18 cellular contexts compared by ENCODE assay signal in genomic region chr2:201901770-201902169, GRCh38.
DNase-seq lines count a peak whose midpoint lies in the region; ATAC-seq, FAIRE-seq and TF ChIP-seq lines count a peak whose summit lies in the region.
"Had no signal": no experiment of that assay in that cellular context is flagged by ENCODE, and none has a peak within 500 bp of the region (broad histone marks: within the 10 kb centered on the region; RNA-seq: fewer than 3 reads in every experiment).

No MANE protein-coding gene starts in this region.

- in situ Hi-C loops in K562 (cut with MboI): no loop called here

- H3K27ac ChIP-seq in K562 (ENCODE audit: extremely low read depth, low read depth, low read length): peak overlapping the region; percentile 52; the same call in 1 of the 3 replicates
- no peak overlapping the region for H3K27ac ChIP-seq in trophoblast cell (ENCODE audit: low read depth, low read length)
- H3K27ac ChIP-seq: transverse colon had no signal

- H3K36me3 ChIP-seq in K562 (ENCODE audit: control insufficient read depth, insufficient read depth, low read length) (no peaks in the 10 kb centered on the region), trophoblast cell (ENCODE audit: control insufficient read depth in 1 of 2, insufficient read depth in 2 of 2, low read length in 2 of 2) (no peaks in the 10 kb centered on the region)
- H3K36me3 ChIP-seq: transverse colon had no signal

- H3K4me2 ChIP-seq in K562 (ENCODE audit: insufficient read depth, low read length) (peak overlapping the region; percentile 16; the same call in 1 of the 2 replicates), trophoblast cell (ENCODE audit: low read length) (no peak overlapping the region)

- peaks cover 2 to 4% of the 10 kb centered on the region in 2 experiments; a peak in 2 of 5 replicates for H3K27me3 ChIP-seq in K562 (ENCODE audit: control insufficient read depth in 2 of 2, insufficient read depth in 2 of 2, low read length in 2 of 2)
- H3K27me3 ChIP-seq in trophoblast cell (ENCODE audit: insufficient read depth, low read length): no peaks in the 10 kb centered on the region

- H3K4ac ChIP-seq in trophoblast cell (ENCODE audit: low read depth, low read length): no peak overlapping the region

- H3K9ac ChIP-seq in K562 (ENCODE audit: insufficient read depth in 1 of 2, low read depth in 2 of 2, low read length in 2 of 2): no peak overlapping the region
- no peak overlapping the region for H3K9ac ChIP-seq in trophoblast cell (ENCODE audit: low read length)

- WGBS in K562 (ENCODE audit: insufficient coverage, low coverage, missing lambda C conversion rate): 1% methylated on average over 8 of the region's 8 CpGs
- WGBS in trophoblast cell (ENCODE audit: extremely low coverage, insufficient coverage, insufficient read length): no CpG with 5 or more reads among the region's 8 CpGs

- FAIRE-seq in K562 (lab: Jason Lieb, UNC): peak; percentile 98
- FAIRE-seq: colon, endothelial cell of umbilical vein had no signal

- no peak overlapping the region for H3K23ac ChIP-seq in trophoblast cell (ENCODE audit: low read length)

- H3K14ac ChIP-seq in trophoblast cell (ENCODE audit: low read length): no peak overlapping the region

- no peak overlapping the region for H3K4me3 ChIP-seq in NB4 (ENCODE audit: low read depth, low read length)
- no peak overlapping the region for H3K4me3 ChIP-seq in K562
- no peak overlapping the region for H3K4me3 ChIP-seq in trophoblast cell (ENCODE audit: low read depth, low read length)
- H3K4me3 ChIP-seq: transverse colon had no signal

- no peaks in the 10 kb centered on the region for H3K79me1 ChIP-seq in trophoblast cell (ENCODE audit: low read length)

- H3K9me1 ChIP-seq in K562 (ENCODE audit: control insufficient read depth, insufficient read depth, low read length): no peaks in the 10 kb centered on the region

- TF ChIP-seq EP300 in K562 (IDR thresholded peaks at IDR 0.05; ENCODE audit: low read length): peak; percentile 93

- H4K20me1 ChIP-seq in K562 (replicated peaks; ENCODE audit: control insufficient read depth, insufficient read depth, low read length): no peaks in the 10 kb centered on the region

- TF ChIP-seq POLR2A in NB4 (IDR thresholded peaks at IDR 0.05; ENCODE audit: extremely low read depth, insufficient read length) (no peak), K562 (conservative IDR thresholded peaks at IDR 0.05) (no peak)

- POLR2A ChIA-PET in K562 (lab: Yijun Ruan, JAX): interaction anchor here (0.8 kb wide), 1 partner anchor 14 kb away, joined by 3 read pairs; no protein-coding TSS in a partner anchor

- no peak overlapping the region for H3K27ac Mint-ChIP-seq in activated naive CD4-positive, alpha-beta T cell treated with anti-CD3 and anti-CD28 coated beads, Interleukin-2, amount 10 ng/mL, durations not matched to agents 7 days and 5 days
- no peak overlapping the region for H3K27ac Mint-ChIP-seq in stimulated activated memory B cell treated with anti-CD40 and anti-IgM and Interleukin-4, amounts not matched to agents 10 μg/mL and 1 μg/mL and 100 μg/mL, for 72 hours
- H3K27ac Mint-ChIP-seq: activated T-helper 1 cell treated with anti-CD3 and anti-CD28 coated beads, Interleukin-12 subunit alpha, Interleukin-12 subunit beta, Interleukin-2, Interleukin-4 antibody, amounts not matched to agents 30 ng/mL and 10 ng/mL and 1 ng/mL, durations not matched to agents 14 hours and 24 hours and 36 hours; memory B cell had no signal

- peak overlapping the region; percentile 57 for H3K4me3 Mint-ChIP-seq in activated naive CD4-positive, alpha-beta T cell treated with anti-CD3 and anti-CD28 coated beads, Interleukin-2, amount 10 ng/mL, durations not matched to agents 7 days and 5 days
- H3K4me3 Mint-ChIP-seq in stimulated activated memory B cell treated with anti-CD40 and anti-IgM and Interleukin-4, amounts not matched to agents 10 μg/mL and 1 μg/mL and 100 μg/mL, for 72 hours: peak overlapping the region; percentile 38
- H3K4me3 Mint-ChIP-seq: activated T-helper 1 cell treated with anti-CD3 and anti-CD28 coated beads, Interleukin-12 subunit alpha, Interleukin-12 subunit beta, Interleukin-2, Interleukin-4 antibody, amounts not matched to agents 30 ng/mL and 10 ng/mL and 1 ng/mL, durations not matched to agents 14 hours and 24 hours and 36 hours; memory B cell had no signal

- TF ChIP-seq CTCF in NB4 (IDR thresholded peaks at IDR 0.05; ENCODE audit: low read depth, low read length) (no peak), K562 (IDR thresholded peaks at IDR 0.05 in 2 of 3, conservative IDR thresholded peaks at IDR 0.05 in 1 of 3; ENCODE audit: insufficient read depth in 2 of 3, low read depth in 1 of 3, low read length in 3 of 3) (0 out of 6 replicates have a peak, but pooled peaks of 1 of the 3 experiments have one; percentile 19)

- no peak overlapping the region for H2AK5ac ChIP-seq in trophoblast cell (ENCODE audit: low read length)

- H3K27me3 Mint-ChIP-seq in activated naive CD4-positive, alpha-beta T cell treated with anti-CD3 and anti-CD28 coated beads, Interleukin-2, amount 10 ng/mL, durations not matched to agents 7 days and 5 days: peaks cover 37% of the 10 kb centered on the region
- peaks cover 41% of the 10 kb centered on the region for H3K27me3 Mint-ChIP-seq in stimulated activated memory B cell treated with anti-CD40 and anti-IgM and Interleukin-4, amounts not matched to agents 10 μg/mL and 1 μg/mL and 100 μg/mL, for 72 hours

- intact Hi-C loops in K562 (cut with micrococcal nuclease): no loop called here

- no peak overlapping the region for H2BK5ac ChIP-seq in trophoblast cell (ENCODE audit: low read depth, low read length, poor library complexity)

- no peak for DNase-seq in activated naive CD4-positive, alpha-beta T cell treated with anti-CD3 and anti-CD28 coated beads, Interleukin-2, amount 10 ng/mL, durations not matched to agents 7 days and 5 days
- no peak for DNase-seq in activated naive CD4-positive, alpha-beta T cell (lab: John Stamatoyannopoulos, UW)
- peak; percentile 68 for DNase-seq in NB4 (ENCODE audit: low read depth)
- DNase-seq in K562 (ENCODE audit: extremely low read depth in 1 of 4, low spot score in 3 of 4): peak; percentile 69 to 93 (median 82)
- no peak for DNase-seq in trophoblast cell
- DNase-seq in NCI-H526 (lab: John Stamatoyannopoulos, UW): no peak
- DNase-seq: aorta; NCI-H1048; NCI-H446 treated with DMSO at 0.1 percent for 48 hours; stimulated activated CD4-positive, alpha-beta T cell treated with anti-CD3 and anti-CD28 coated beads, Interleukin-4, amount 100 ng/mL, for 1 hour; transverse colon had no signal

- BruUV-seq in K562 (replicated peaks; lab: Mats Ljungman, UMichigan): no TSS peak

- no peak overlapping the region for H4K8ac ChIP-seq in trophoblast cell (ENCODE audit: low read depth, low read length)

- H3K9me3 ChIP-seq in K562 (replicated peaks; ENCODE audit: control insufficient read depth, insufficient read depth, low read depth, low read length): no peaks in the 10 kb centered on the region
- no peaks in the 10 kb centered on the region for H3K9me3 ChIP-seq in trophoblast cell (ENCODE audit: insufficient read depth, low read depth, low read length)
- H3K9me3 ChIP-seq: transverse colon had no signal

- H2BK12ac ChIP-seq in trophoblast cell (ENCODE audit: low read length): no peak overlapping the region

- no peak overlapping the region for H4K12ac ChIP-seq in trophoblast cell (ENCODE audit: low read depth, low read length)

- no peak overlapping the region for H4K91ac ChIP-seq in trophoblast cell (ENCODE audit: low read depth, low read length)

- H3K4me1 Mint-ChIP-seq in activated naive CD4-positive, alpha-beta T cell treated with anti-CD3 and anti-CD28 coated beads, Interleukin-2, amount 10 ng/mL, durations not matched to agents 7 days and 5 days: peaks cover 10% of the 10 kb centered on the region
- peaks cover 28% of the 10 kb centered on the region for H3K4me1 Mint-ChIP-seq in stimulated activated memory B cell treated with anti-CD40 and anti-IgM and Interleukin-4, amounts not matched to agents 10 μg/mL and 1 μg/mL and 100 μg/mL, for 72 hours

- no peak overlapping the region for H2BK120ac ChIP-seq in trophoblast cell (ENCODE audit: insufficient read depth, low read length, poor library complexity)

- no peaks in the 10 kb centered on the region for H3K36me3 Mint-ChIP-seq in activated naive CD4-positive, alpha-beta T cell treated with anti-CD3 and anti-CD28 coated beads, Interleukin-2, amount 10 ng/mL, durations not matched to agents 7 days and 5 days
- no peaks in the 10 kb centered on the region for H3K36me3 Mint-ChIP-seq in stimulated activated memory B cell treated with anti-CD40 and anti-IgM and Interleukin-4, amounts not matched to agents 10 μg/mL and 1 μg/mL and 100 μg/mL, for 72 hours
- H3K36me3 Mint-ChIP-seq: memory B cell had no signal

- H3K18ac ChIP-seq in trophoblast cell (ENCODE audit: low read length): no peak overlapping the region

- CTCF ChIA-PET in activated naive CD4-positive, alpha-beta T cell treated with anti-CD3 and anti-CD28 coated beads, Interleukin-2, amount 10 ng/mL, durations not matched to agents 7 days and 5 days (lab: Charles Lee): no interaction called here
- CTCF ChIA-PET in K562 (lab: Yijun Ruan, JAX; ENCODE audit: low intra/inter-chr PET ratio): no interaction called here

- H3K79me2 ChIP-seq in K562 (ENCODE audit: control insufficient read depth, insufficient read depth, low read length) (no peaks in the 10 kb centered on the region), trophoblast cell (ENCODE audit: control insufficient read depth, insufficient read depth, low read length, poor library complexity) (no peaks in the 10 kb centered on the region)

- ATAC-seq in K562: peak; percentile 96
- ATAC-seq in stimulated activated memory B cell treated with anti-CD40 and anti-IgM and Interleukin-4, amounts not matched to agents 10 μg/mL and 1 μg/mL and 100 μg/mL, for 72 hours: no peak
- no peak for ATAC-seq in GM18867 (IDR thresholded peaks at IDR 0.05; ENCODE audit: unreplicated experiment)
- ATAC-seq: SK-N-SH treated with all-trans-retinoic acid at 6 μM for 48 hours had no signal

- no peak for TF ChIP-seq RAD21 in K562 (CRISPR knock-in tag; conservative IDR thresholded peaks at IDR 0.05 in 1 of 2, IDR thresholded peaks at IDR 0.05 in 1 of 2)

- H2AFZ ChIP-seq in K562 (ENCODE audit: low read depth, low read length) (peak overlapping the region; percentile 72), trophoblast cell (ENCODE audit: insufficient read depth, low read length, poor library complexity) (no peak overlapping the region)

- H3K4me1 ChIP-seq in K562 (replicated peaks in 1 of 2; ENCODE audit: control insufficient read depth in 2 of 2, insufficient read depth in 2 of 2, low read length in 2 of 2) (peaks cover 0 to 6% of the 10 kb centered on the region in 2 experiments; a peak in 3 of 5 replicates), trophoblast cell (ENCODE audit: control insufficient read depth in 1 of 2, insufficient read depth in 2 of 2, low read length in 2 of 2) (no peaks in the 10 kb centered on the region)
- H3K4me1 ChIP-seq: transverse colon had no signal

- no peaks in the 10 kb centered on the region for H3K9me3 Mint-ChIP-seq in activated naive CD4-positive, alpha-beta T cell treated with anti-CD3 and anti-CD28 coated beads, Interleukin-2, amount 10 ng/mL, durations not matched to agents 7 days and 5 days
- H3K9me3 Mint-ChIP-seq in stimulated activated memory B cell treated with anti-CD40 and anti-IgM and Interleukin-4, amounts not matched to agents 10 μg/mL and 1 μg/mL and 100 μg/mL, for 72 hours: no peaks in the 10 kb centered on the region
- H3K9me3 Mint-ChIP-seq: activated T-helper 1 cell treated with anti-CD3 and anti-CD28 coated beads, Interleukin-12 subunit alpha, Interleukin-12 subunit beta, Interleukin-2, Interleukin-4 antibody, amounts not matched to agents 30 ng/mL and 10 ng/mL and 1 ng/mL, durations not matched to agents 14 hours and 24 hours and 36 hours; memory B cell had no signal

Comparison
In these comparisons a context has a peak if more than half of its experiments do, and no peak if none do; other contexts are left out.
1. DNase-seq: peak in NB4 (single experiment) and K562 (4 of 4); none in activated naive CD4-positive, alpha-beta T cell treated with anti-CD3 and anti-CD28 coated beads, Interleukin-2, amount 10 ng/mL, durations not matched to agents 7 days and 5 days (single experiment), activated naive CD4-positive, alpha-beta T cell (0 of 4), trophoblast cell (0 of 2) and NCI-H526 (0 of 2).